ENCODE assay signal across 8 cellular contexts in genomic region chr1:225998560-225999226, GRCh38. TPM values are rescaled to one million over a fixed set of nuclear protein-coding genes. Genes with fewer than 3 reads are reported as not detected.
DNase-seq lines count a peak whose midpoint lies in the region; ATAC-seq and TF ChIP-seq lines count a peak whose summit lies in the region.

No MANE protein-coding gene starts in this region.

- H3K27me3 Mint-ChIP-seq in HFFc6 (ENCODE audit: insufficient read depth), result peaks cover 2% of the 10 kb centered on the region; the same call in 1 of the 2 replicates
- H3K27me3 Mint-ChIP-seq in neural crest cell (ENCODE audit: low read depth), result no peaks in the 10 kb centered on the region

- H3K36me3 Mint-ChIP-seq in HFFc6 (ENCODE audit: low read depth) (peaks cover 22% of the 10 kb centered on the region), neural crest cell (ENCODE audit: low read depth) (no peaks in the 10 kb centered on the region)

- H3K27ac Mint-ChIP-seq in HFFc6 (peak overlapping the region; percentile 98), neural crest cell (ENCODE audit: unreplicated experiment) (peak overlapping the region; percentile 100)

- H3K9me3 ChIP-seq in DND-41 (ENCODE audit: insufficient read depth, low read length, severe bottlenecking) (no peaks in the 10 kb centered on the region), SJSA1 (replicated peaks) (no peaks in the 10 kb centered on the region)

- DNase-seq in DND-41 (no peak), HFFc6 (peak; percentile 41), SJSA1 (ENCODE audit: low read depth in 1 of 2, low spot score in 2 of 2) (no peak), erythroblast (lab: John Stamatoyannopoulos, UW) (peak; percentile 78 to 81), neural crest cell (ENCODE audit: low read depth, low spot score) (no peak), activated gamma-delta T cell (lab: John Stamatoyannopoulos, UW) (no peak), NCI-H510A treated with DMSO at 0.1 percent for 48 hours (lab: John Stamatoyannopoulos, UW) (no peak), amygdala (lab: John Stamatoyannopoulos, UW) (no peak)

- peaks cover 5% of the 10 kb centered on the region; the same call in 1 of the 2 replicates for H4K20me1 ChIP-seq in DND-41 (ENCODE audit: insufficient read depth, low read length)

- peaks cover 55% of the 10 kb centered on the region for H3K79me2 ChIP-seq in DND-41 (ENCODE audit: insufficient read depth, low read length)

- no peak for TF ChIP-seq POLR2A in erythroblast (IDR thresholded peaks at IDR 0.05; ENCODE audit: low read length)

- H3K36me3 ChIP-seq in DND-41 (ENCODE audit: insufficient read depth, low read length) (peaks cover 23% of the 10 kb centered on the region), SJSA1 (peaks cover 45% of the 10 kb centered on the region)

- H3K4me1 ChIP-seq in DND-41 (ENCODE audit: insufficient read depth, low read length), result peaks cover 39% of the 10 kb centered on the region
- peaks cover 45% of the 10 kb centered on the region for H3K4me1 ChIP-seq in SJSA1 (replicated peaks)

- H3K4me3 Mint-ChIP-seq in HFFc6 (peak overlapping the region; percentile 97), neural crest cell (peak overlapping the region; percentile 99)

- peak overlapping the region; percentile 85 for H3K4me2 ChIP-seq in DND-41 (ENCODE audit: insufficient read depth, low read length)

- no peaks in the 10 kb centered on the region for H3K9me3 Mint-ChIP-seq in HFFc6
- peaks cover 2% of the 10 kb centered on the region for H3K9me3 Mint-ChIP-seq in neural crest cell

- H3K27me3 ChIP-seq in DND-41 (ENCODE audit: insufficient read depth, low read length, poor library complexity), result no peaks in the 10 kb centered on the region
- H3K27me3 ChIP-seq in SJSA1 (replicated peaks), result no peaks in the 10 kb centered on the region

- peak; percentile 29 for ATAC-seq in DND-41 (ENCODE audit: insufficient read depth, low read depth)

- H3K9ac ChIP-seq in DND-41 (ENCODE audit: low read depth, low read length), result peak overlapping the region; percentile 80

- peaks cover 46% of the 10 kb centered on the region for H3K4me1 Mint-ChIP-seq in HFFc6 (ENCODE audit: low read depth)
- H3K4me1 Mint-ChIP-seq in neural crest cell, result peaks cover 48% of the 10 kb centered on the region

- H3K27ac ChIP-seq in DND-41 (ENCODE audit: low read length) (peak overlapping the region; percentile 86), SJSA1 (peak overlapping the region; percentile 58)

- H3K4me3 ChIP-seq in DND-41 (ENCODE audit: low read depth in 1 of 2, low read length in 2 of 2) (peak overlapping the region; percentile 55 to 90), SJSA1 (peak overlapping the region; percentile 69)

- TF ChIP-seq CTCF in DND-41 (IDR thresholded peaks at IDR 0.05; ENCODE audit: borderline replicate concordance, extremely low read depth, low read length, poor library complexity, severe bottlenecking) (no peak), HFFc6 (IDR thresholded peaks at IDR 0.05) (no peak), neural crest cell (conservative IDR thresholded peaks at IDR 0.05) (no peak)

- H2AFZ ChIP-seq in DND-41 (ENCODE audit: low read depth, low read length), result peak overlapping the region; percentile 91

RNA-seq across cellular contexts. Expression of gene SDE2, which starts 0.5 kb away (rescaled TPM):
- total RNA-seq in HFFc6 (2021; fragmentation: NEBNext Ultra II Directional; extraction: Animal tissue kit (Norgen Biotek cat#: 25700)), result 10 to 100 TPM; 16.1 to 18.1 (median 16.5) TPM
- total RNA-seq in SJSA1 (2014; rRNA removed; shearing (Covaris generic)), result 38.5 and 43.9 TPM in 2 replicates
- 18.1 TPM in 2 replicates for total RNA-seq in neural crest cell

RNA-seq across cellular contexts. Expression of gene LEFTY2, which starts 57.7 kb away (rescaled TPM):
- total RNA-seq in HFFc6 (2021; fragmentation: NEBNext Ultra II Directional; extraction: Animal tissue kit (Norgen Biotek cat#: 25700)), result not detected
- total RNA-seq in SJSA1 (2014; rRNA removed; shearing (Covaris generic)), result not detected in 2 replicates
- total RNA-seq in neural crest cell, result not detected in 2 replicates

Comparison
In these comparisons a context has a peak if more than half of its experiments do, and no peak if none do; other contexts are left out.
1. DNase-seq: peak in HFFc6 (single experiment) and erythroblast (2 of 2); none in DND-41 (single experiment), SJSA1 (0 of 2), neural crest cell (single experiment), activated gamma-delta T cell (single experiment), NCI-H510A treated with DMSO at 0.1 percent for 48 hours (single experiment) and amygdala (0 of 56).